In genomic region chr3:90184861-90185260, GRCh38 we compare ENCODE assay signal across 14 cellular contexts.
DNase-seq lines count a peak whose midpoint lies in the region; ATAC-seq and TF ChIP-seq lines count a peak whose summit lies in the region.
"Had no signal": no experiment of that assay in that cellular context is flagged by ENCODE, and none has a peak within 500 bp of the region (broad histone marks: within the 10 kb centered on the region; RNA-seq: fewer than 3 reads in every experiment).

No MANE protein-coding gene starts in this region.

- no peak for TF ChIP-seq CTCF in foreskin keratinocyte (conservative IDR thresholded peaks at IDR 0.05)
- no peak for TF ChIP-seq CTCF in natural killer cell (IDR thresholded peaks at IDR 0.05)
- no peak for TF ChIP-seq CTCF in right atrium auricular region (IDR thresholded peaks at IDR 0.05)

- no peaks in the 10 kb centered on the region for H3K27me3 Mint-ChIP-seq in natural killer cell (ENCODE audit: low read depth in 2 of 2)
- H3K27me3 Mint-ChIP-seq: IgD-negative memory B cell had no signal

- H3K9me3 ChIP-seq in right atrium auricular region, result no peaks in the 10 kb centered on the region
- H3K9me3 ChIP-seq: SJCRH30 had no signal

- ATAC-seq in foreskin keratinocyte, result peak; percentile 57
- ATAC-seq in HG03196 (IDR thresholded peaks at IDR 0.05; ENCODE audit: unreplicated experiment), result no peak
- ATAC-seq in natural killer cell, result no peak
- ATAC-seq in GM21528 (IDR thresholded peaks at IDR 0.05; ENCODE audit: low FRiP score, unreplicated experiment), result no peak
- ATAC-seq: left lobe of liver had no signal

- intact Hi-C loops in natural killer cell (cut with micrococcal nuclease), result no loop called here

- H3K27ac Mint-ChIP-seq in natural killer cell, result no peak overlapping the region
- H3K27ac Mint-ChIP-seq: IgD-negative memory B cell had no signal

- H3K27me3 ChIP-seq in foreskin keratinocyte, result no peaks in the 10 kb centered on the region
- no peaks in the 10 kb centered on the region for H3K27me3 ChIP-seq in right atrium auricular region
- H3K27me3 ChIP-seq: SJCRH30 had no signal

- no peak overlapping the region for H3K4me3 ChIP-seq in right atrium auricular region
- H3K4me3 ChIP-seq: SJCRH30 had no signal

- H3K36me3 Mint-ChIP-seq in natural killer cell, result no peaks in the 10 kb centered on the region
- H3K36me3 Mint-ChIP-seq: IgD-negative memory B cell had no signal

- H3K4me1 ChIP-seq in foreskin keratinocyte (no peaks in the 10 kb centered on the region), right atrium auricular region (no peaks in the 10 kb centered on the region)
- H3K4me1 ChIP-seq: SJCRH30 had no signal

- no peak overlapping the region for H3K4me3 Mint-ChIP-seq in natural killer cell
- H3K4me3 Mint-ChIP-seq: IgD-negative memory B cell had no signal

- H3K4me1 Mint-ChIP-seq in natural killer cell, result no peaks in the 10 kb centered on the region
- H3K4me1 Mint-ChIP-seq: IgD-negative memory B cell had no signal

- peaks cover 0 to 5% of the 10 kb centered on the region in 2 donors for H3K9me3 Mint-ChIP-seq in natural killer cell
- H3K9me3 Mint-ChIP-seq: IgD-negative memory B cell had no signal

- DNase-seq in HS-27A (ENCODE audit: low read depth) (peak; percentile 58), UCSD-AML1 (lab: John Stamatoyannopoulos, UW; ENCODE audit: unreplicated experiment) (peak; percentile 3), foreskin keratinocyte (peak in 1 of 2 donors; percentile 9), stromal cell of bone marrow (ENCODE audit: low read depth) (peak; percentile 18), natural killer cell (no peak), right atrium auricular region (ENCODE audit: low spot score) (no peak)
- DNase-seq: activated CD8-positive, alpha-beta memory T cell treated with anti-CD3 and anti-CD28 coated beads, Interleukin-2, amount 50 U/mL, for 48 hours; NCI-H1930; SJCRH30; substantia nigra had no signal

- H3K27ac ChIP-seq in foreskin keratinocyte (no peak overlapping the region), right atrium auricular region (no peak overlapping the region)
- H3K27ac ChIP-seq: SJCRH30 had no signal

- H3K36me3 ChIP-seq in right atrium auricular region, result no peaks in the 10 kb centered on the region
- H3K36me3 ChIP-seq: SJCRH30 had no signal

Comparison
In these comparisons a context has a peak if more than half of its experiments do, and no peak if none do; other contexts are left out.
1. DNase-seq: peak in HS-27A (single experiment), UCSD-AML1 (single experiment) and stromal cell of bone marrow (single experiment); none in natural killer cell (single experiment) and right atrium auricular region (single experiment).